ENCODE assay signal across 14 cellular contexts in the genomic region with DNA sequence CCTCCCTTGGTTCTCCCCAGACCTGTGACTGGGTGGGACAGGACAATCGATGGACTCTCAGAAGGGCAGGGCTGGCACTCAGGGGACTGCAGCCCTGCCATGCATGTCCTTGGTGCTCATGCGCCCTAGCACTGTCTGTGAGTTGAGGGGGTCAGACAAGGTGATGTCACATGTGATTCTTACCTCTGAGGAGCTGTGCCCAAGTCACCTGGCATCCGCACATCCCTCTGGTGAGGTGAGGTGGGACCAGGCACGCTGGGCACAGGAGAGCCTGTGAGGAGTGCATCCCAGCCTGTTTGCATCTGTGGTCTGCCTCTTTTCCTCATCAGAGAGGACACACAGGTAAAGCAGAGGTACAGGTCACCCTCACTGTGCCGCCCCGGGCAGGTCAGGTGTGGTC. TPM values are rescaled to one million over a fixed set of nuclear protein-coding genes. Genes with fewer than 3 reads are reported as not detected.
DNase-seq lines count a peak whose midpoint lies in the region; ATAC-seq, FAIRE-seq and TF ChIP-seq lines count a peak whose summit lies in the region.
"Had no signal": no experiment of that assay in that cellular context is flagged by ENCODE, and none has a peak within 500 bp of the region (broad histone marks: within the 10 kb centered on the region; RNA-seq: fewer than 3 reads in every experiment).

No MANE protein-coding gene starts in this region.

- TF ChIP-seq CTCF in GM12878 (IDR thresholded peaks at IDR 0.05 in 2 of 3, conservative IDR thresholded peaks at IDR 0.05 in 1 of 3; ENCODE audit: control insufficient read depth in 2 of 3, extremely low read depth in 1 of 3, insufficient read depth in 1 of 3, low read depth in 3 of 3, low read length in 3 of 3) (no peak), spleen (IDR thresholded peaks at IDR 0.05 in 8 of 11, conservative IDR thresholded peaks at IDR 0.05 in 3 of 11) (no peak), RWPE1 (conservative IDR thresholded peaks at IDR 0.05; ENCODE audit: low read depth) (no peak)

- 99% methylated on average over 6 of the region's 6 CpGs for WGBS in GM12878 (ENCODE audit: insufficient coverage, insufficient replicate concordance, low lambda C conversion rate, missing lambda C conversion rate)
- WGBS in spleen, 5 donors, result 96 to 100% (median 98%) methylated on average over 6 of the region's 6 CpGs

- peaks cover 13 to 16% of the 10 kb centered on the region in 2 experiments; a peak in 3 of 4 replicates for H3K36me3 ChIP-seq in GM12878 (ENCODE audit: control insufficient read depth in 2 of 2, insufficient read depth in 2 of 2, low read length in 1 of 2)
- peaks cover 0 to 47% (median 0%) of the 10 kb centered on the region in 6 donors for H3K36me3 ChIP-seq in spleen

- no peaks in the 10 kb centered on the region for H3K79me2 ChIP-seq in GM12878 (ENCODE audit: control insufficient read depth, insufficient read depth, low read length)

- SMC1A ChIA-PET in GM12878 (lab: Charles Lee; ENCODE audit: uncharacterized antibody, unreplicated experiment), result no interaction called here

- no peak overlapping the region for H3K27ac ChIP-seq in GM12878 (ENCODE audit: control insufficient read depth, insufficient read depth)
- no peak overlapping the region for H3K27ac ChIP-seq in spleen
- no peak overlapping the region for H3K27ac ChIP-seq in RWPE1
- H3K27ac ChIP-seq: BLaER1 had no signal

- H3K9me3 ChIP-seq in GM12878 (replicated peaks; ENCODE audit: control insufficient read depth, insufficient read depth, low read length) (no peaks in the 10 kb centered on the region), spleen (no peaks in the 10 kb centered on the region)
- H3K9me3 ChIP-seq: BLaER1 had no signal

- no peak overlapping the region for H3K4me3 ChIP-seq in GM12878
- no peak overlapping the region for H3K4me3 ChIP-seq in spleen
- H3K4me3 ChIP-seq: BLaER1 had no signal

- no peak overlapping the region for H2AFZ ChIP-seq in GM12878 (ENCODE audit: control insufficient read depth, low read depth, low read length)

- BruUV-seq in GM12878 (replicated peaks; lab: Mats Ljungman, UMichigan), result no TSS peak

- POLR2A ChIA-PET in GM12878 (lab: Charles Lee) (no interaction called here), RWPE1 (lab: Yijun Ruan, JAX; ENCODE audit: low non-redundant PET) (no interaction called here)

- TF ChIP-seq RAD21 in GM12878 (IDR thresholded peaks at IDR 0.05; ENCODE audit: insufficient read depth, low read depth, low read length), result no peak

- ATAC-seq in GM12878 (no peak), GM18870 (IDR thresholded peaks at IDR 0.05; ENCODE audit: unreplicated experiment) (no peak)

- H4K20me1 ChIP-seq in GM12878 (ENCODE audit: control insufficient read depth, insufficient read depth), result no peaks in the 10 kb centered on the region

- peak; percentile 17; the same call in 1 of the 2 replicates for TF ChIP-seq POLR2A in GM12878 (IDR thresholded peaks at IDR 0.05; ENCODE audit: low read depth, low read length)
- TF ChIP-seq POLR2A in spleen (IDR thresholded peaks at IDR 0.05), result no peak

- H3K9ac ChIP-seq in GM12878 (ENCODE audit: control insufficient read depth, insufficient read depth, low read length), result no peak overlapping the region
- H3K9ac ChIP-seq: BLaER1 had no signal

- in situ Hi-C loops in GM12878 (cut with MboI), result no loop called here

- peak; percentile 28 for FAIRE-seq in HTR-8/SVneo (lab: Jason Lieb, UNC)
- FAIRE-seq in GM12878 (lab: Jason Lieb, UNC), result no peak
- FAIRE-seq: H1 had no signal

- RAD21 ChIA-PET in GM12878 (lab: Charles Lee; ENCODE audit: unreplicated experiment), result no interaction called here

- H3K4me2 ChIP-seq in GM12878 (ENCODE audit: control insufficient read depth, insufficient read depth), result no peak overlapping the region
- H3K4me2 ChIP-seq: BLaER1 had no signal

- intact Hi-C loops in GM12878 (cut with micrococcal nuclease; ENCODE audit: unreplicated experiment), result no loop called here
- intact Hi-C loops in spleen (cut with DNase I; ENCODE audit: low total_unique reads), result no loop called here

- CTCF ChIA-PET in GM12878 (lab: Yijun Ruan, JAX) (no interaction called here), RWPE1 (lab: Yijun Ruan, JAX) (interaction anchor here (0.6 kb wide), 1 partner anchor 569 kb away, joined by 3 read pairs; no protein-coding TSS in a partner anchor)

- no peak for DNase-seq in HTR-8/SVneo (ENCODE audit: insufficient read length, low spot score)
- DNase-seq in GM12878 (ENCODE audit: low read depth, low spot score), result no peak
- peak; percentile 39 for DNase-seq in spleen
- DNase-seq in RWPE1 (ENCODE audit: low spot score), result no peak
- DNase-seq: 8988T; CD4-positive, alpha-beta memory T cell; DMS153; DMS79; GDM1; H9 had no signal

- H3K4me1 ChIP-seq in GM12878 (ENCODE audit: control insufficient read depth, insufficient read depth, low read length) (no peaks in the 10 kb centered on the region), spleen (peaks cover 0 to 4% (median 0%) of the 10 kb centered on the region in 6 donors)

- H3K27me3 ChIP-seq in GM12878 (replicated peaks in 1 of 2; ENCODE audit: control insufficient read depth in 2 of 2, insufficient read depth in 2 of 2, low read length in 1 of 2) (no peaks in the 10 kb centered on the region), spleen (replicated peaks in 1 of 7) (no peaks in the 10 kb centered on the region)
- H3K27me3 ChIP-seq: BLaER1 had no signal

- no peak for TF ChIP-seq EP300 in GM12878 (IDR thresholded peaks at IDR 0.05; ENCODE audit: borderline replicate concordance in 1 of 2, control insufficient read depth in 1 of 2, low read depth in 2 of 2, low read length in 2 of 2)

TF ChIP-seq in GM12878, 131 proteins besides CTCF, POLR2A, EP300 and RAD21 (continues in another document):
- no peak for TF ChIP-seq ZNF274 (IDR thresholded peaks at IDR 0.05; ENCODE audit: insufficient read depth, insufficient read length)
- no peak for TF ChIP-seq KLF5 (IDR thresholded peaks at IDR 0.05; ENCODE audit: partially characterized antibody)
- no peak for TF ChIP-seq ETV6 (conservative IDR thresholded peaks at IDR 0.05 in 1 of 2, IDR thresholded peaks at IDR 0.05 in 1 of 2; ENCODE audit: borderline replicate concordance in 1 of 2, low read depth in 1 of 2)

RNA-seq across cellular contexts. Expression of a gene that starts 14.7 kb away (rescaled TPM):
- 11.4 and 15.2 TPM in 2 replicates for total RNA-seq in GM12878 (2013; cell fraction: nucleolus; rRNA removed)
- total RNA-seq in GM12878 (2014; rRNA removed), result 32.9 and 33.0 TPM in 2 replicates
- total RNA-seq in GM12878 (2014; rRNA removed; fragmentation: Illumina TruSeq; extraction: Trizol), result 23.9 and 25.0 TPM in 2 replicates
- 21.9 and 27.9 TPM in 2 replicates for total RNA-seq in GM12878 (2021)
- polyA plus RNA-seq in GM12878 (2011; ENCODE audit: low read depth), result 7.7 TPM
- polyA plus RNA-seq in GM12878 (2011; rRNA removed), result 37.6 and 40.8 TPM in 2 replicates
- 22.8 and 25.4 TPM in 2 replicates for polyA plus RNA-seq in GM12878 (2011; cell fraction: cytosol; rRNA removed)
- 33.0 and 37.2 TPM in 2 replicates for polyA plus RNA-seq in GM12878 (2011; cell fraction: nucleus; rRNA removed)
- 9.8 and 10.6 TPM in 2 replicates for polyA plus RNA-seq in GM12878 (2012)
- polyA plus RNA-seq in GM12878 (2014; fragmentation: Illumina TruSeq; extraction: Trizol), result 31.6 and 32.5 TPM in 2 replicates
- polyA plus RNA-seq in GM12878 (2014; fragmentation: Nextera tagmentation; extraction: Ambion mirVana), result 10 to 100 TPM; 15.1 to 20.5 TPM
- polyA plus RNA-seq in GM12878 (2014; rRNA removed), result 32.7 and 36.4 TPM in 2 replicates
- 10 to 100 TPM; 62.3 to 64.9 TPM for polyA plus RNA-seq in GM12878 (2016; fragmentation: Nextera tagmentation; extraction: Ambion mirVana)
- 17.2 and 23.7 TPM in 2 replicates for polyA minus RNA-seq in GM12878 (2011; rRNA and poly(A)+ RNA removed)
- polyA minus RNA-seq in GM12878 (2011; cell fraction: cytosol; rRNA and poly(A)+ RNA removed), result 10.9 and 16.4 TPM in 2 replicates
- polyA minus RNA-seq in GM12878 (2011; cell fraction: nucleus; rRNA and poly(A)+ RNA removed), result 6.8 and 9.8 TPM in 2 replicates
- 1 to 10 TPM; 1.0 to 5.4 (median 2.1) TPM for total RNA-seq in spleen
- polyA plus RNA-seq in spleen, result 1 to 10 TPM; 1.2 to 3.4 (median 2.6) TPM

RNA-seq across cellular contexts. Expression of a gene that starts 14.8 kb away (rescaled TPM):
- total RNA-seq in GM12878 (2013; cell fraction: nucleolus; rRNA removed), result 134 and 146 TPM in 2 replicates
- total RNA-seq in GM12878 (2014; rRNA removed) (41.5 and 41.9 TPM in 2 replicates), GM12878 (2014; rRNA removed; fragmentation: Illumina TruSeq; extraction: Trizol) (27.8 and 28.9 TPM in 2 replicates), GM12878 (2021) (44.5 and 48.6 TPM in 2 replicates), spleen (10 to 100 TPM; 32.2 to 82.9 (median 39.7) TPM)
- 19.5 TPM for polyA plus RNA-seq in GM12878 (2011; ENCODE audit: low read depth)
- polyA plus RNA-seq in GM12878 (2011; rRNA removed) (9.6 and 13.1 TPM in 2 replicates), GM12878 (2014; fragmentation: Illumina TruSeq; extraction: Trizol) (35.9 and 37.5 TPM in 2 replicates), GM12878 (2014; fragmentation: Nextera tagmentation; extraction: Ambion mirVana) (1 to 10 TPM; 2.0 to 4.7 TPM), GM12878 (2014; rRNA removed) (40.7 and 46.2 TPM in 2 replicates), GM12878 (2016; fragmentation: Nextera tagmentation; extraction: Ambion mirVana) (10 to 100 TPM; 29.1 to 35.7 TPM), spleen (10 to 100 TPM; 26.5 to 54.5 (median 38.6) TPM)
- polyA plus RNA-seq in GM12878 (2011; cell fraction: cytosol; rRNA removed), result 14.2 and 15.7 TPM in 2 replicates
- 99.1 and 133 TPM in 2 replicates for polyA plus RNA-seq in GM12878 (2011; cell fraction: nucleus; rRNA removed)
- polyA plus RNA-seq in GM12878 (2012), result 28.2 and 28.8 TPM in 2 replicates
- 20.3 and 22.2 TPM in 2 replicates for polyA minus RNA-seq in GM12878 (2011; rRNA and poly(A)+ RNA removed)
- polyA minus RNA-seq in GM12878 (2011; cell fraction: cytosol; rRNA and poly(A)+ RNA removed), result 7.1 and 7.3 TPM in 2 replicates
- polyA minus RNA-seq in GM12878 (2011; cell fraction: nucleus; rRNA and poly(A)+ RNA removed), result 33.6 and 52.0 TPM in 2 replicates

RNA-seq across cellular contexts. Expression of a gene that starts 56.6 kb away (rescaled TPM):
- total RNA-seq in GM12878 (2013; cell fraction: nucleolus; rRNA removed), result 17.0 and 18.9 TPM in 2 replicates
- total RNA-seq in GM12878 (2014; rRNA removed) (0.11 and 0.60 TPM in 2 replicates), GM12878 (2014; rRNA removed; fragmentation: Illumina TruSeq; extraction: Trizol) (0.13 and 0.23 TPM in 2 replicates), GM12878 (2021) (0.61 and 1.4 TPM in 2 replicates), spleen (10 to 100 TPM in 4 of 7 donors, 1 to 10 TPM in 3; 1.3 to 75.0 (median 10.5) TPM)
- 1.1 TPM for polyA plus RNA-seq in GM12878 (2011; ENCODE audit: low read depth)
- polyA plus RNA-seq in GM12878 (2011; rRNA removed) (0.14 and 0.35 TPM in 2 replicates), GM12878 (2014; fragmentation: Illumina TruSeq; extraction: Trizol) (0.13 and 1.3 TPM in 2 replicates), GM12878 (2014; fragmentation: Nextera tagmentation; extraction: Ambion mirVana) (under 1 TPM; 0.04 to 0.19 TPM), GM12878 (2014; rRNA removed) (0.32 and 0.55 TPM in 2 replicates), GM12878 (2016; fragmentation: Nextera tagmentation; extraction: Ambion mirVana) (under 1 TPM; 0.28 to 0.43 TPM), spleen (1 to 10 TPM; 1.9 to 2.8 (median 2.1) TPM)
- 0.75 and 0.90 TPM in 2 replicates for polyA plus RNA-seq in GM12878 (2011; cell fraction: cytosol; rRNA removed)
- polyA plus RNA-seq in GM12878 (2011; cell fraction: nucleus; rRNA removed), result 10.7 and 12.7 TPM in 2 replicates
- 1.2 and 2.1 TPM in 2 replicates for polyA plus RNA-seq in GM12878 (2012)
- 0.51 and 1.4 TPM in 2 replicates for polyA minus RNA-seq in GM12878 (2011; rRNA and poly(A)+ RNA removed)
- polyA minus RNA-seq in GM12878 (2011; cell fraction: cytosol; rRNA and poly(A)+ RNA removed), result 0.62 TPM in 1 of 2 replicates, not detected in the other
- 3.2 and 3.3 TPM in 2 replicates for polyA minus RNA-seq in GM12878 (2011; cell fraction: nucleus; rRNA and poly(A)+ RNA removed)
- polyA plus RNA-seq: CD14-positive monocyte had no signal
